ENCODE assay signal across 30 cellular contexts in genomic region chr14:50769893-50770500, GRCh38.
DNase-seq lines count a peak whose midpoint lies in the region; ATAC-seq and TF ChIP-seq lines count a peak whose summit lies in the region.
"Had no signal": no experiment of that assay in that cellular context is flagged by ENCODE, and none has a peak within 500 bp of the region (broad histone marks: within the 10 kb centered on the region; RNA-seq: fewer than 3 reads in every experiment).

No MANE protein-coding gene starts in this region.

- no peaks in the 10 kb centered on the region for H4K20me1 ChIP-seq in PC-9 (ENCODE audit: insufficient read depth)

- H3K4me1 Mint-ChIP-seq in HFFc6 (ENCODE audit: low read depth): peaks cover 65% of the 10 kb centered on the region

- H3K4me3 ChIP-seq in PC-9: no peak overlapping the region
- H3K4me3 ChIP-seq in dorsolateral prefrontal cortex: no peak overlapping the region
- H3K4me3 ChIP-seq in prostate gland: no peak overlapping the region
- H3K4me3 ChIP-seq: BLaER1 treated with 17β-estradiol and CSF1 and Interleukin-3, amounts not matched to agents 10 nM and 100 nM; heart right ventricle; K562; uterus had no signal

- H3K27ac Mint-ChIP-seq in HFFc6: peak overlapping the region; percentile 15; the same call in 1 of the 2 replicates
- H3K27ac Mint-ChIP-seq: T-helper 17 cell had no signal

- H3K4me1 ChIP-seq in PC-9 (replicated peaks; ENCODE audit: insufficient read depth) (peaks cover 6% of the 10 kb centered on the region), prostate gland (replicated peaks) (peaks cover 10% of the 10 kb centered on the region)
- H3K4me1 ChIP-seq: uterus had no signal

- BruUV-seq in PC-9 (replicated peaks; lab: Mats Ljungman, UMichigan): TSS peak; percentile 40

- TF ChIP-seq CTCF in HFFc6 (IDR thresholded peaks at IDR 0.05) (no peak), PC-9 (conservative IDR thresholded peaks at IDR 0.05) (no peak), dorsolateral prefrontal cortex (IDR thresholded peaks at IDR 0.05 in 54 of 56, conservative IDR thresholded peaks at IDR 0.05 in 2 of 56; ENCODE audit: low read depth in 1 of 56, partially characterized antibody in 56 of 56) (no peak), prostate gland (IDR thresholded peaks at IDR 0.05) (no peak)

- H3K27me3 Mint-ChIP-seq in HFFc6 (ENCODE audit: insufficient read depth): peaks cover 2% of the 10 kb centered on the region; the same call in 1 of the 2 replicates
- H3K27me3 Mint-ChIP-seq: T-helper 17 cell had no signal

- peaks cover 46% of the 10 kb centered on the region for H3K36me3 Mint-ChIP-seq in HFFc6 (ENCODE audit: low read depth)

- CTCF ChIA-PET in PC-9 (lab: Charles Lee): interaction anchor here (0.6 kb wide), 1 partner anchor 542 kb away, joined by 5 read pairs; no protein-coding TSS in a partner anchor

- H2AFZ ChIP-seq in PC-9: no peak overlapping the region

- H3K36me3 ChIP-seq in PC-9 (ENCODE audit: low read depth) (no peaks in the 10 kb centered on the region), prostate gland (no peaks in the 10 kb centered on the region)
- H3K36me3 ChIP-seq: uterus had no signal

- H3K4me2 ChIP-seq in PC-9: no peak overlapping the region
- H3K4me2 ChIP-seq: BLaER1 treated with 17β-estradiol and CSF1 and Interleukin-3, amounts not matched to agents 10 nM and 100 nM had no signal

- no peak for TF ChIP-seq POLR2A in prostate gland (IDR thresholded peaks at IDR 0.05)

- H3K27ac ChIP-seq in PC-9: no peak overlapping the region
- peak overlapping the region in 52 of 59 donors; percentile 2 to 86 (median 56) for H3K27ac ChIP-seq in dorsolateral prefrontal cortex
- H3K27ac ChIP-seq in prostate gland: peak overlapping the region; percentile 51 to 68
- H3K27ac ChIP-seq: BLaER1 treated with 17β-estradiol and CSF1 and Interleukin-3, amounts not matched to agents 10 nM and 100 nM; heart right ventricle; uterus had no signal

- no peaks in the 10 kb centered on the region for H3K9me2 ChIP-seq in PC-9 (ENCODE audit: insufficient read depth)

- H3K27me3 ChIP-seq in PC-9 (ENCODE audit: insufficient read depth, low read depth) (no peaks in the 10 kb centered on the region), dorsolateral prefrontal cortex (no peaks in the 10 kb centered on the region), prostate gland (replicated peaks; ENCODE audit: insufficient read depth) (no peaks in the 10 kb centered on the region)
- H3K27me3 ChIP-seq: BLaER1 treated with 17β-estradiol and CSF1 and Interleukin-3, amounts not matched to agents 10 nM and 100 nM; heart right ventricle; uterus had no signal

- WGBS in prostate gland: 59% methylated on average over 13 of the region's 13 CpGs

- no peak for DNase-seq in HFFc6
- DNase-seq in PC-9: no peak
- no peak for DNase-seq in dorsolateral prefrontal cortex
- peak; percentile 75 for DNase-seq in prostate gland (ENCODE audit: low spot score)
- no peak for DNase-seq in COR-L47 (lab: John Stamatoyannopoulos, UW)
- DNase-seq in GDM1 (lab: John Stamatoyannopoulos, UW): no peak
- DNase-seq in HK-2 (ENCODE audit: unreplicated experiment): no peak
- DNase-seq: activated CD4-positive, alpha-beta T cell treated with anti-CD3 and anti-CD28 coated beads for 4 hours; Calu3; cerebellar nuclear complex; effector CD8-positive, alpha-beta T cell; EL; erythroblast; foreskin fibroblast; heart right ventricle; left colon; mesendoderm; MM.1S; NCI-H146; NCI-H524 treated with DMSO at 0.1 percent for 48 hours; RPMI8226; small intestine; stimulated activated CD4-positive, alpha-beta T cell treated with anti-CD3 and anti-CD28 coated beads, Interleukin-1b, Interleukin-23, amount 100 ng/mL, for 48 hours; substantia nigra; T-helper 17 cell; uterus had no signal

- H3K79me2 ChIP-seq in PC-9 (ENCODE audit: low read depth): no peaks in the 10 kb centered on the region

- H3K9me3 ChIP-seq in PC-9 (ENCODE audit: insufficient read depth, low read depth): no peaks in the 10 kb centered on the region
- H3K9me3 ChIP-seq in prostate gland: no peaks in the 10 kb centered on the region
- H3K9me3 ChIP-seq: BLaER1 treated with 17β-estradiol and CSF1 and Interleukin-3, amounts not matched to agents 10 nM and 100 nM; heart right ventricle; uterus had no signal

- intact Hi-C loops in PC-9 (cut with micrococcal nuclease; ENCODE audit: unreplicated experiment) (loop anchor here (2.0 to 10.0 kb wide), 6 partner anchors 35 to 905 kb away; partner anchors contain the start of gene VCPKMT), dorsolateral prefrontal cortex (cut with DNase I) (loop anchor here (5.0 to 10.0 kb wide), 3 partner anchors 168 to 455 kb away; partner anchors contain the start of genes DMAC2L (in 1 of the 2) and L2HGDH (in 1 of the 2)), prostate gland (cut with DNase I) (loop anchor here (5.0 to 10.0 kb wide), 3 partner anchors 103 to 455 kb away; partner anchors contain the start of genes DMAC2L, L2HGDH and SAV1)

- no peak overlapping the region for H3K4me3 Mint-ChIP-seq in HFFc6
- H3K4me3 Mint-ChIP-seq: T-helper 17 cell had no signal

- H3F3A ChIP-seq in PC-9 (ENCODE audit: insufficient read depth, low read depth): no peaks in the 10 kb centered on the region

- H3K9me3 Mint-ChIP-seq in HFFc6: no peaks in the 10 kb centered on the region
- H3K9me3 Mint-ChIP-seq: activated naive CD4-positive, alpha-beta T cell treated with anti-CD3 and anti-CD28 coated beads, Interleukin-2, amount 50 U/mL, for 72 hours had no signal

- ATAC-seq in HG03175 (IDR thresholded peaks at IDR 0.05; ENCODE audit: unreplicated experiment): no peak
- ATAC-seq: activated naive CD4-positive, alpha-beta T cell treated with anti-CD3 and anti-CD28 coated beads, Interleukin-2, amount 50 U/mL, for 72 hours; heart right ventricle; K562; left colon; T-helper 17 cell had no signal

- POLR2A ChIA-PET in PC-9 (lab: Charles Lee; ENCODE audit: unreplicated experiment): interaction anchor here (0.7 kb wide), 1 partner anchor 11 kb away, joined by 3 read pairs; no protein-coding TSS in a partner anchor
